Comparison of ENCODE assay signal across 9 cellular contexts in the genomic region with DNA sequence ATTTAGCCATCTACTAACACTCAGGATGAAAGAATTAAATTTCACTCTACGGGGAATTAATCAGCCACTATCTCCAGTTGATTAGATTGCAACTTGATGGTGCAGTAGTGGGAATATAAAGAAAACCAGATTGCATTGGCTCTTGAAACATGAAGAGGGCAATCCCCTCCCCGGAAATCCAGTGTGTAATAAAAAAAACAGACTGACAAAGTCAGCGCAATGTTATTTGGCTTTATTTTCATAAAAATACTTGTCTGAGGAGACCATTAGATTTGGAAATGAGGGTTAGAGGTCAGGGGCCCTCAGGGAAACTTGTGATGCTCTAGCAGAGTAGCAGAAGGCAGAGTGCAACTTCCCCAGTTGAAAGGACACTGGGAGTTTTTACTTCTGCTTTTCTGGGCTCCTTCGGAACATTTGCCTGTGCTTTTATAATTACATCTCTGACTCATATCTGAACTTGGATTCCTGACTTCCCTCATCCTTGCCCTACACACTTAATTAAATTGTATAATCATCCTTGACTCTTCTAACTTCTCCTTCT.
DNase-seq lines count a peak whose midpoint lies in the region; ATAC-seq lines count a peak whose summit lies in the region.
"Had no signal": no experiment of that assay in that cellular context is flagged by ENCODE, and none has a peak within 500 bp of the region (broad histone marks: within the 10 kb centered on the region; RNA-seq: fewer than 3 reads in every experiment).

No MANE protein-coding gene starts in this region.

- ATAC-seq in GM18909 (IDR thresholded peaks at IDR 0.05; ENCODE audit: poor library complexity, unreplicated experiment): peak; percentile 72
- ATAC-seq in stimulated activated naive CD8-positive, alpha-beta T cell treated with anti-CD3 and anti-CD28 coated beads, Interleukin-15, Interleukin-2, amounts not matched to agents 100 U/mL and 50 U/mL, for 24 hours: no peak
- no peak for ATAC-seq in GM21526 (IDR thresholded peaks at IDR 0.05; ENCODE audit: low FRiP score, unreplicated experiment)
- no peak for ATAC-seq in HG02981 (IDR thresholded peaks at IDR 0.05; ENCODE audit: unreplicated experiment)
- ATAC-seq: T-cell had no signal

- DNase-seq in OCI-M1 (lab: John Stamatoyannopoulos, UW) (peak; percentile 88), germinal center (ENCODE audit: low spot score) (peak; percentile 15), skeletal muscle cell (ENCODE audit: low read depth) (peak; percentile 86)
- DNase-seq in activated CD4-positive, alpha-beta T cell treated with anti-CD3 and anti-CD28 coated beads, Interleukin-2, amount 50 U/mL, for 4 hours: no peak
- no peak for DNase-seq in stimulated activated naive CD8-positive, alpha-beta T cell treated with anti-CD3 and anti-CD28 coated beads, Interleukin-15, Interleukin-2, amounts not matched to agents 100 U/mL and 50 U/mL, for 24 hours

- no peak overlapping the region for H3K4me3 ChIP-seq in skeletal muscle cell (ENCODE audit: low read depth, low read length)

Comparison
In these comparisons a context has a peak if more than half of its experiments do, and no peak if none do; other contexts are left out.
1. DNase-seq: peak in OCI-M1 (single experiment), germinal center (single experiment) and skeletal muscle cell (single experiment); none in activated CD4-positive, alpha-beta T cell treated with anti-CD3 and anti-CD28 coated beads, Interleukin-2, amount 50 U/mL, for 4 hours (0 of 2) and stimulated activated naive CD8-positive, alpha-beta T cell treated with anti-CD3 and anti-CD28 coated beads, Interleukin-15, Interleukin-2, amounts not matched to agents 100 U/mL and 50 U/mL, for 24 hours (single experiment).